Comparison of ENCODE assay signal across 6 cellular contexts in the genomic region with DNA sequence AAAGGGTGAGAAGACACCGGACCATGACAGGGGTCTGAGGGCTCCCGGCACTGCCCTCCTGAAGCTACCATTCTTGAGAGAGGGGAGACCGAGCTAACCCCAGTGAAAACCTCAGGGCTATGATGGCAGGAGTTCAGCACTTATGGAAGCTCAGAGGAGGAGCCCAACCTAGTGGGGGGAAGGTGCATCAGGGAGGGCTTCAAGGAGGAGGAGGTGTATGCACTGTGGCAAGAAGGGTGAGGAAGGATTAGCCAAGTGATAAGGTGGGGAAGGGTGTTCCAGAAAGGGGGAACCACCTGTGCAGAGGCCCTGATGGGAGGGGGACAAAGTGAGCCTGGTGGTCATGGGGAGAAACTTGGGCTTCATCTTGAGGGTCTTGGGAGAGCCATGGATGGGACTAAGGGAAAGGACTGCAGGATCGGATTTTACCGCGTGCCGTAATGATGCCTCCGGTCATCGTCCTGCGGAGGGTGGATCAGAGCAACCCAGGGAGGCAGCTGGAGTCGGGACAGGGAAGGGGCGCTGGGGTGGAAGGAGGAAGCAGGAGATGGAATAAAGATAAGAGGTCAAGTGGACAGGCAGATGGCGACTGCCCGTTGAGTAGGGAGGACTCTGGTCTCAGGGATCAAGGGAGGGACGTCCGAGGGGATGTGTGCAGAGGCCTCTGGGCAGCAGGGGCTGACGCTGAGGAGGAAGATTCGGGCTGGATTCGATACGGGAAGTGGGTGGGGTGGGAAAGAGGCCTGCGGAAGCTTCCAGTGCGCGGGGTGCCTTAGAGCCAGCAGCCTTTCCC. TPM values are rescaled to one million over a fixed set of nuclear protein-coding genes. Genes with fewer than 3 reads are reported as not detected.
DNase-seq lines count a peak whose midpoint lies in the region; ATAC-seq lines count a peak whose summit lies in the region.

No MANE protein-coding gene starts in this region.

- peaks cover 13% of the 10 kb centered on the region for H3K4me1 Mint-ChIP-seq in activated naive CD8-positive, alpha-beta T cell treated with anti-CD3 and anti-CD28 coated beads, Interleukin-2, amount 50 U/mL, for 24 hours

- DNase-seq in EL (peak; percentile 13), NCI-H446 treated with DMSO at 0.1 percent for 48 hours (lab: John Stamatoyannopoulos, UW) (no peak), SK-N-DZ (ENCODE audit: low spot score) (no peak), GOT3 (lab: John Stamatoyannopoulos, UW) (no peak)
- DNase-seq in activated naive CD8-positive, alpha-beta T cell treated with anti-CD3 and anti-CD28 coated beads, Interleukin-2, amount 50 U/mL, for 24 hours = no peak

- no peaks in the 10 kb centered on the region for H3K9me3 ChIP-seq in muscle layer of colon (ENCODE audit: low read length)

- H3K4me1 ChIP-seq in muscle layer of colon (ENCODE audit: insufficient read depth, low read length) = peaks cover 12% of the 10 kb centered on the region

- no peak overlapping the region for H3K27ac ChIP-seq in muscle layer of colon (ENCODE audit: low read depth, low read length)

- no peak overlapping the region for H3K27ac Mint-ChIP-seq in activated naive CD8-positive, alpha-beta T cell treated with anti-CD3 and anti-CD28 coated beads, Interleukin-2, amount 50 U/mL, for 24 hours

- peak overlapping the region; percentile 41 to 42 for H3K4me3 ChIP-seq in muscle layer of colon (ENCODE audit: low read depth in 1 of 2, low read length in 2 of 2)

- H3K9me3 Mint-ChIP-seq in activated naive CD8-positive, alpha-beta T cell treated with anti-CD3 and anti-CD28 coated beads, Interleukin-2, amount 50 U/mL, for 24 hours = no peaks in the 10 kb centered on the region

- peak overlapping the region; percentile 36 for H3K4me3 Mint-ChIP-seq in activated naive CD8-positive, alpha-beta T cell treated with anti-CD3 and anti-CD28 coated beads, Interleukin-2, amount 50 U/mL, for 24 hours

- H3K27me3 Mint-ChIP-seq in activated naive CD8-positive, alpha-beta T cell treated with anti-CD3 and anti-CD28 coated beads, Interleukin-2, amount 50 U/mL, for 24 hours = peaks cover 30% of the 10 kb centered on the region

- H3K27me3 ChIP-seq in muscle layer of colon (ENCODE audit: control insufficient read depth in 1 of 2, insufficient read depth in 2 of 2, low read length in 2 of 2) = peaks cover 15 to 60% of the 10 kb centered on the region in 2 donors

- no peaks in the 10 kb centered on the region for H3K36me3 Mint-ChIP-seq in activated naive CD8-positive, alpha-beta T cell treated with anti-CD3 and anti-CD28 coated beads, Interleukin-2, amount 50 U/mL, for 24 hours (ENCODE audit: low read depth)

- H3K36me3 ChIP-seq in muscle layer of colon (ENCODE audit: insufficient read depth, low read length) = no peaks in the 10 kb centered on the region

- no peak for ATAC-seq in activated naive CD8-positive, alpha-beta T cell treated with anti-CD3 and anti-CD28 coated beads, Interleukin-2, amount 50 U/mL, for 24 hours

- no peak overlapping the region for H3K9ac ChIP-seq in muscle layer of colon (ENCODE audit: low read length)

RNA-seq across cellular contexts. Expression of a gene that starts 13.3 kb away (rescaled TPM):
- polyA plus RNA-seq in SK-N-DZ (2014; cell fraction: cytosol; rRNA removed) = 321 and 441 TPM in 2 replicates
- 139 and 164 TPM in 2 replicates for polyA plus RNA-seq in SK-N-DZ (2014; cell fraction: nucleus; rRNA removed)

RNA-seq across cellular contexts. Expression of a gene that starts 25.4 kb away (rescaled TPM):
- polyA plus RNA-seq in SK-N-DZ (2014; cell fraction: cytosol; rRNA removed) = 0.85 and 3.7 TPM in 2 replicates
- polyA plus RNA-seq in SK-N-DZ (2014; cell fraction: nucleus; rRNA removed) = 2.0 and 5.3 TPM in 2 replicates

RNA-seq across cellular contexts. Expression of a gene that starts 26.8 kb away (rescaled TPM):
- polyA plus RNA-seq in SK-N-DZ (2014; cell fraction: cytosol; rRNA removed) = not detected in 2 replicates
- polyA plus RNA-seq in SK-N-DZ (2014; cell fraction: nucleus; rRNA removed) = not detected in 2 replicates

RNA-seq across cellular contexts. Expression of a gene that starts 27.5 kb away (rescaled TPM):
- polyA plus RNA-seq in SK-N-DZ (2014; cell fraction: cytosol; rRNA removed) = 0.08 and 0.10 TPM in 2 replicates
- 0.02 and 3.2 TPM in 2 replicates for polyA plus RNA-seq in SK-N-DZ (2014; cell fraction: nucleus; rRNA removed)

RNA-seq across cellular contexts. Expression of a gene that starts 41.4 kb away (rescaled TPM):
- 0.06 and 0.25 TPM in 2 replicates for polyA plus RNA-seq in SK-N-DZ (2014; cell fraction: cytosol; rRNA removed)
- 0.03 and 0.05 TPM in 2 replicates for polyA plus RNA-seq in SK-N-DZ (2014; cell fraction: nucleus; rRNA removed)
